In genomic region chr11:6746086-6746618, GRCh38 we compare ENCODE assay signal across 8 cellular contexts.
DNase-seq lines count a peak whose midpoint lies in the region; ATAC-seq and TF ChIP-seq lines count a peak whose summit lies in the region.

No MANE protein-coding gene starts in this region.

- H3K36me3 Mint-ChIP-seq in central memory CD8-positive, alpha-beta T cell (ENCODE audit: insufficient read depth) = peaks cover 4% of the 10 kb centered on the region

- ATAC-seq in GM21737 (IDR thresholded peaks at IDR 0.05; ENCODE audit: unreplicated experiment) = peak; percentile 81
- ATAC-seq in central memory CD8-positive, alpha-beta T cell (replicated peaks; ENCODE audit: extremely low read depth, poor library complexity, severe bottlenecking) = peak; percentile 87

- H3K9me3 Mint-ChIP-seq in central memory CD8-positive, alpha-beta T cell = no peaks in the 10 kb centered on the region

- no peaks in the 10 kb centered on the region for H3K27me3 Mint-ChIP-seq in central memory CD8-positive, alpha-beta T cell

- no peak overlapping the region for H3K27ac Mint-ChIP-seq in central memory CD8-positive, alpha-beta T cell (ENCODE audit: low read depth)

- no peak overlapping the region for H3K4me3 Mint-ChIP-seq in central memory CD8-positive, alpha-beta T cell

- peak; percentile 63 for TF ChIP-seq POLR2A in GM15510 (IDR thresholded peaks at IDR 0.05; ENCODE audit: borderline replicate concordance, extremely low read depth, insufficient read length)

- peaks cover 10% of the 10 kb centered on the region for H3K4me1 Mint-ChIP-seq in central memory CD8-positive, alpha-beta T cell

- peak; percentile 6 for DNase-seq in NOMO-1 treated with DMSO at 0.1 percent for 48 hours (lab: John Stamatoyannopoulos, UW; ENCODE audit: unreplicated experiment)
- peak in 1 of 2 donors; percentile 17 for DNase-seq in central memory CD8-positive, alpha-beta T cell (ENCODE audit: low spot score in 2 of 2)
- DNase-seq in stimulated activated CD4-positive, alpha-beta T cell treated with anti-CD3 and anti-CD28 coated beads, Interleukin-15, amount 100 ng/mL, for 24 hours = peak; percentile 41
- DNase-seq in SW480 (ENCODE audit: low spot score) = no peak
- DNase-seq in NCI-H1092 (lab: John Stamatoyannopoulos, UW) = no peak
- no peak for DNase-seq in midbrain (lab: John Stamatoyannopoulos, UW)

Comparison
In these comparisons a context has a peak if more than half of its experiments do, and no peak if none do; other contexts are left out.
1. DNase-seq: peak in NOMO-1 treated with DMSO at 0.1 percent for 48 hours (single experiment) and stimulated activated CD4-positive, alpha-beta T cell treated with anti-CD3 and anti-CD28 coated beads, Interleukin-15, amount 100 ng/mL, for 24 hours (single experiment); none in SW480 (single experiment), NCI-H1092 (single experiment) and midbrain (single experiment).